Comparison of ENCODE assay signal across 14 cellular contexts in the genomic region with DNA sequence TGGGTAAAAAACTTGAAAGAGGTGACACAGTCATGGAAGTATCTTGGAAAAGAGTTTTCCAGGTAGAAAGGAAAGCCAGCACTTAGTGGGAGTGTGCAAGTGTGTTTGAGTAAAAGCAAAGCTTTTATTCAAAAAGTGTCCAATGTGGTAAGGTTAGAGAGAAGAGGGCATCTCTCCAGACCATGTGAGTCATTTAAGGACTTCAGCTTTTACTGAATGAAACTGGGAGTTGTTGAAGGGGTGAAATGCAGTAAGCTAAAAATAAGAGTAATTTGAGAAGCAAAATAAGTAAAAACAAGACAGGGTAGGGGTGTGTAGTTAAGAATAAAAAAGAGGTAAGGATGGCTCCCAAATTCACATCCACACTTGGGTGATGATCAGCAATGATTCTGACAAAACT.
A peak's percentile ranks its signal among the peaks of the same experiment; 100 is the strongest.
DNase-seq lines count a peak whose midpoint lies in the region; ATAC-seq, FAIRE-seq and TF ChIP-seq lines count a peak whose summit lies in the region.
"Had no signal": no experiment of that assay in that cellular context is flagged by ENCODE, and none has a peak within 500 bp of the region (broad histone marks: within the 10 kb centered on the region; RNA-seq: fewer than 3 reads in every experiment).

No MANE protein-coding gene starts in this region.

- TF ChIP-seq CTCF in astrocyte of the spinal cord (IDR thresholded peaks at IDR 0.05; ENCODE audit: low read depth, low read length), result no peak

- no peak overlapping the region for H3K4me3 ChIP-seq in astrocyte of the spinal cord (ENCODE audit: low read depth, low read length)
- H3K4me3 ChIP-seq: adrenal gland, BLaER1, SK-N-MC, thoracic aorta had no signal

- DNase-seq in astrocyte of the spinal cord (ENCODE audit: low read depth, low spot score), result peak; percentile 53
- no peak for DNase-seq in activated CD4-positive, CD25-positive, alpha-beta regulatory T cell (lab: John Stamatoyannopoulos, UW)
- DNase-seq in NCI-H446 (lab: John Stamatoyannopoulos, UW), result no peak
- no peak for DNase-seq in urothelium cell line (ENCODE audit: low spot score)
- DNase-seq in COLO668 (lab: John Stamatoyannopoulos, UW; ENCODE audit: unreplicated experiment), result no peak
- DNase-seq: activated CD4-positive, alpha-beta T cell treated with anti-CD3 and anti-CD28 coated beads, Interleukin-2, amount 50 U/mL, for 4 hours; adrenal gland; stimulated activated CD4-positive, alpha-beta T cell treated with anti-CD3 and anti-CD28 coated beads, Interleukin-2, amount 100 ng/mL, for 24 hours had no signal

- in situ Hi-C loops in astrocyte of the spinal cord (cut with HindIII; ENCODE audit: low sequenced_read_pairs), result no loop called here

- ATAC-seq in GM18511 (IDR thresholded peaks at IDR 0.05; ENCODE audit: unreplicated experiment), result peak; percentile 96
- ATAC-seq in GM21515 (IDR thresholded peaks at IDR 0.05; ENCODE audit: unreplicated experiment), result peak; percentile 89
- ATAC-seq in HG03066 (IDR thresholded peaks at IDR 0.05; ENCODE audit: low read depth, unreplicated experiment), result peak; percentile 87

- no peak for FAIRE-seq in urothelium cell line (lab: Jason Lieb, UNC)
